Comparison of ENCODE assay signal across 9 cellular contexts in genomic region chr6:38912378-38912777, GRCh38.
"Had no signal": no experiment of that assay in that cellular context is flagged by ENCODE, and none has a peak within 500 bp of the region (broad histone marks: within the 10 kb centered on the region; RNA-seq: fewer than 3 reads in every experiment).

No MANE protein-coding gene starts in this region.

- H3K9ac ChIP-seq: GM23248 had no signal

- DNase-seq: GM23248, GOT3, H7, HFFc6, IMR-90, KBM-7 had no signal

- H3K4me1 ChIP-seq: HAP-1 had no signal

- H3K27ac ChIP-seq: GM23248, HL-60 had no signal

- ATAC-seq: HCT116 had no signal

- H3K4me3 ChIP-seq: GM23248, HAP-1 had no signal

- H3K4me3 Mint-ChIP-seq: HFFc6 had no signal

- H3K27ac Mint-ChIP-seq: HFFc6 had no signal

- H3K36me3 ChIP-seq: HAP-1 had no signal

- H3K9me3 Mint-ChIP-seq: HFFc6 had no signal

- H3K9me3 ChIP-seq: HAP-1 had no signal
